In genomic region chr6:109869398-109870165, GRCh38 we compare ENCODE assay signal across 19 cellular contexts.
A peak's percentile ranks its signal among the peaks of the same experiment; 100 is the strongest.
DNase-seq lines count a peak whose midpoint lies in the region; ATAC-seq, FAIRE-seq and TF ChIP-seq lines count a peak whose summit lies in the region.
"Had no signal": no experiment of that assay in that cellular context is flagged by ENCODE, and none has a peak within 500 bp of the region (broad histone marks: within the 10 kb centered on the region; RNA-seq: fewer than 3 reads in every experiment).

No MANE protein-coding gene starts in this region.

- FAIRE-seq in K562 (lab: Jason Lieb, UNC): no peak
- FAIRE-seq: TTC549 had no signal

- H3K27ac Mint-ChIP-seq in GM23338: no peak overlapping the region
- H3K27ac Mint-ChIP-seq: B cell; stimulated activated naive CD8-positive, alpha-beta T cell treated with anti-CD3 and anti-CD28 coated beads, Interleukin-15, amount 100 ng/mL, for 72 hours had no signal

- H3K9me2 ChIP-seq in GM23338 (ENCODE audit: insufficient read depth): no peaks in the 10 kb centered on the region

- no peak overlapping the region for H3K9ac ChIP-seq in K562 (ENCODE audit: insufficient read depth in 1 of 2, low read depth in 2 of 2, low read length in 2 of 2)

- H3K4me1 Mint-ChIP-seq in GM23338: peaks cover 33% of the 10 kb centered on the region
- H3K4me1 Mint-ChIP-seq: stimulated activated naive CD8-positive, alpha-beta T cell treated with anti-CD3 and anti-CD28 coated beads, Interleukin-15, amount 100 ng/mL, for 72 hours had no signal

- intact Hi-C loops in K562 (cut with micrococcal nuclease): no loop called here
- intact Hi-C loops in sigmoid colon (cut with DNase I): no loop called here
- intact Hi-C loops in esophagus muscularis mucosa (cut with DNase I): no loop called here

- H3K9me1 ChIP-seq in K562 (ENCODE audit: control insufficient read depth, insufficient read depth, low read length): no peaks in the 10 kb centered on the region

- H3F3A ChIP-seq in GM23338 (replicated peaks; ENCODE audit: low read depth): no peaks in the 10 kb centered on the region

- H3K4me3 Mint-ChIP-seq in GM23338: no peak overlapping the region
- H3K4me3 Mint-ChIP-seq: B cell; neural crest cell; stimulated activated naive CD8-positive, alpha-beta T cell treated with anti-CD3 and anti-CD28 coated beads, Interleukin-15, amount 100 ng/mL, for 72 hours had no signal

- H3K79me2 ChIP-seq in GM23338 (replicated peaks; ENCODE audit: insufficient read depth): no peaks in the 10 kb centered on the region
- H3K79me2 ChIP-seq in K562 (ENCODE audit: control insufficient read depth, insufficient read depth, low read length): no peaks in the 10 kb centered on the region

- DNase-seq in GM23338 (ENCODE audit: low spot score) (no peak), K562 (ENCODE audit: extremely low read depth in 1 of 4, low spot score in 3 of 4) (no peak), inferior parietal cortex (ENCODE audit: extremely low spot score) (peak; percentile 81), sigmoid colon (peak; percentile 64), coronary artery (ENCODE audit: low spot score) (no peak), esophagus muscularis mucosa (ENCODE audit: extremely low spot score) (no peak)
- no peak for DNase-seq in activated T-cell treated with anti-CD3 and anti-CD28 coated beads, Interleukin-2, amount 50 U/mL, for 1 hour
- DNase-seq: activated effector memory CD4-positive, alpha-beta T cell treated with anti-CD3 and anti-CD28 coated beads, Interleukin-2, amount 50 U/mL, for 16 hours; KBM-7; lower lobe of right lung; spleen; stimulated activated naive CD8-positive, alpha-beta T cell treated with anti-CD3 and anti-CD28 coated beads, Interleukin-15, amount 100 ng/mL, for 72 hours had no signal

- TF ChIP-seq EP300 in K562 (IDR thresholded peaks at IDR 0.05; ENCODE audit: low read length): no peak
- TF ChIP-seq EP300 in sigmoid colon (IDR thresholded peaks at IDR 0.05): no peak
- no peak for TF ChIP-seq EP300 in esophagus muscularis mucosa (IDR thresholded peaks at IDR 0.05)

- H3K4me3 ChIP-seq in GM23338 (no peak overlapping the region), K562 (no peak overlapping the region), sigmoid colon (no peak overlapping the region), coronary artery (no peak overlapping the region), esophagus muscularis mucosa (no peak overlapping the region)
- H3K4me3 ChIP-seq: body of pancreas, lower lobe of right lung, SK-N-MC, spleen had no signal

- TF ChIP-seq CTCF in GM23338 (conservative IDR thresholded peaks at IDR 0.05; ENCODE audit: low read depth in 2 of 2) (no peak), K562 (IDR thresholded peaks at IDR 0.05 in 2 of 3, conservative IDR thresholded peaks at IDR 0.05 in 1 of 3; ENCODE audit: insufficient read depth in 2 of 3, low read depth in 1 of 3, low read length in 3 of 3) (no peak), sigmoid colon (IDR thresholded peaks at IDR 0.05) (no peak), coronary artery (IDR thresholded peaks at IDR 0.05) (no peak), esophagus muscularis mucosa (IDR thresholded peaks at IDR 0.05) (no peak)

- H3K4me1 ChIP-seq in GM23338 (ENCODE audit: insufficient read depth) (peaks cover 13% of the 10 kb centered on the region), K562 (replicated peaks in 1 of 2; ENCODE audit: control insufficient read depth in 2 of 2, insufficient read depth in 2 of 2, low read length in 2 of 2) (no peaks in the 10 kb centered on the region), sigmoid colon (no peaks in the 10 kb centered on the region), esophagus muscularis mucosa (peaks cover 3 to 7% (median 6%) of the 10 kb centered on the region in 4 donors)

- ATAC-seq in GM23338 (no peak; the same call in 2 of the 3 replicates), K562 (no peak), GM18861 (IDR thresholded peaks at IDR 0.05; ENCODE audit: unreplicated experiment) (no peak)
- ATAC-seq: body of pancreas; HCT116; lower lobe of right lung; stimulated activated naive CD8-positive, alpha-beta T cell treated with anti-CD3 and anti-CD28 coated beads, Interleukin-15, amount 100 ng/mL, for 72 hours had no signal

- H3K27ac ChIP-seq in GM23338 (ENCODE audit: low read depth) (no peak overlapping the region), K562 (ENCODE audit: extremely low read depth, low read depth, low read length) (no peak overlapping the region), sigmoid colon (no peak overlapping the region), coronary artery (no peak overlapping the region), esophagus muscularis mucosa (replicated peaks in 1 of 4) (no peak overlapping the region)
- H3K27ac ChIP-seq: body of pancreas, lower lobe of right lung, SK-N-MC, spleen had no signal

- no peak for TF ChIP-seq RAD21 in K562 (CRISPR knock-in tag; conservative IDR thresholded peaks at IDR 0.05 in 1 of 2, IDR thresholded peaks at IDR 0.05 in 1 of 2)

- H3K4me2 ChIP-seq in GM23338: peak overlapping the region; percentile 27; the same call in 1 of the 2 replicates
- no peak overlapping the region for H3K4me2 ChIP-seq in K562 (ENCODE audit: insufficient read depth, low read length)

- peaks cover 3% of the 10 kb centered on the region; the same call in 2 of the 3 replicates for H3K9me3 Mint-ChIP-seq in GM23338
- H3K9me3 Mint-ChIP-seq: neural crest cell; stimulated activated naive CD8-positive, alpha-beta T cell treated with anti-CD3 and anti-CD28 coated beads, Interleukin-15, amount 100 ng/mL, for 72 hours had no signal

- no peaks in the 10 kb centered on the region for H3K36me3 Mint-ChIP-seq in GM23338 (ENCODE audit: low read depth)

- in situ Hi-C loops in K562 (cut with MboI): no loop called here

- H3K36me3 ChIP-seq in GM23338 (ENCODE audit: insufficient read depth) (no peaks in the 10 kb centered on the region), K562 (ENCODE audit: control insufficient read depth, insufficient read depth, low read length) (no peaks in the 10 kb centered on the region), sigmoid colon (no peaks in the 10 kb centered on the region), esophagus muscularis mucosa (no peaks in the 10 kb centered on the region)
- H3K36me3 ChIP-seq: lower lobe of right lung, spleen had no signal

- H2AFZ ChIP-seq in GM23338 (peak overlapping the region; percentile 92), K562 (ENCODE audit: low read depth, low read length) (no peak overlapping the region)

- POLR2A ChIA-PET in K562 (lab: Yijun Ruan, JAX): no interaction called here

- H3K27me3 ChIP-seq in GM23338 (ENCODE audit: insufficient read depth) (no peaks in the 10 kb centered on the region), K562 (ENCODE audit: control insufficient read depth in 2 of 2, insufficient read depth in 2 of 2, low read length in 2 of 2) (no peaks in the 10 kb centered on the region), sigmoid colon (no peaks in the 10 kb centered on the region), esophagus muscularis mucosa (no peaks in the 10 kb centered on the region)
- H3K27me3 ChIP-seq: body of pancreas, spleen had no signal

- 0% methylated on average over 7 of the region's 7 CpGs for whole genome bisulfite sequencing in K562 (ENCODE audit: insufficient coverage, low coverage, missing lambda C conversion rate)
- WGBS in sigmoid colon, 2 donors: 72 to 73% methylated on average over 7 of the region's 7 CpGs
- WGBS in esophagus muscularis mucosa: 50% methylated on average over 7 of the region's 7 CpGs

- no TSS peak for BruUV-seq in K562 (replicated peaks; lab: Mats Ljungman, UMichigan)

- CTCF ChIA-PET in K562 (lab: Yijun Ruan, JAX; ENCODE audit: low intra/inter-chr PET ratio): no interaction called here

- TF ChIP-seq POLR2A in K562 (conservative IDR thresholded peaks at IDR 0.05): no peak
- TF ChIP-seq POLR2A in sigmoid colon (IDR thresholded peaks at IDR 0.05): no peak
- TF ChIP-seq POLR2A in esophagus muscularis mucosa (IDR thresholded peaks at IDR 0.05; ENCODE audit: low read depth): no peak

- peaks cover 5% of the 10 kb centered on the region for H3K27me3 Mint-ChIP-seq in GM23338 (ENCODE audit: insufficient read depth, low read depth, poor library complexity)

- H3K9me3 ChIP-seq in K562 (replicated peaks; ENCODE audit: control insufficient read depth, insufficient read depth, low read depth, low read length): no peaks in the 10 kb centered on the region
- no peaks in the 10 kb centered on the region for H3K9me3 ChIP-seq in sigmoid colon
- H3K9me3 ChIP-seq in esophagus muscularis mucosa: no peaks in the 10 kb centered on the region
- H3K9me3 ChIP-seq: body of pancreas, lower lobe of right lung, spleen had no signal

- H4K20me1 ChIP-seq in GM23338 (replicated peaks; ENCODE audit: insufficient read depth) (no peaks in the 10 kb centered on the region), K562 (replicated peaks; ENCODE audit: control insufficient read depth, insufficient read depth, low read length) (no peaks in the 10 kb centered on the region)

TF ChIP-seq in GM23338, 12 proteins besides CTCF, POLR2A, EP300 and RAD21 (continues in another document):
- TF ChIP-seq ETS1 (IDR thresholded peaks at IDR 0.05) (no peak), ZNF114 (CRISPR knock-in tag; IDR thresholded peaks at IDR 0.05) (no peak), NANOG (IDR thresholded peaks at IDR 0.05; ENCODE audit: borderline replicate concordance) (no peak), EZH2phosphoT487 (IDR thresholded peaks at IDR 0.05; ENCODE audit: unreplicated experiment) (no peak)

TF ChIP-seq in K562, 482 proteins besides CTCF, POLR2A, EP300 and RAD21 (continues in another document):
- no peak for TF ChIP-seq KLF1 (tag; IDR thresholded peaks at IDR 0.05)
- no peak for TF ChIP-seq SAFB (IDR thresholded peaks at IDR 0.05; ENCODE audit: borderline replicate concordance, low read depth, low read length)
- no peak for TF ChIP-seq RNF2 (IDR thresholded peaks at IDR 0.05)
- no peak for TF ChIP-seq PHF21A (IDR thresholded peaks at IDR 0.05; ENCODE audit: borderline replicate concordance, low read depth)
- no peak for TF ChIP-seq ZNF785 (CRISPR knock-in tag; IDR thresholded peaks at IDR 0.05)
- no peak for TF ChIP-seq RNF219 (CRISPR knock-in tag; IDR thresholded peaks at IDR 0.05)

Comparison
In these comparisons a context has a peak if more than half of its experiments do, and no peak if none do; other contexts are left out.
1. DNase-seq: peak in inferior parietal cortex (single experiment) and sigmoid colon (single experiment); none in GM23338 (single experiment), K562 (0 of 4), coronary artery (single experiment), esophagus muscularis mucosa (single experiment) and activated T-cell treated with anti-CD3 and anti-CD28 coated beads, Interleukin-2, amount 50 U/mL, for 1 hour (single experiment).